Comparison of ENCODE assay signal across 8 cellular contexts in genomic region chrX:131792356-131792749, GRCh38.
A peak's percentile ranks its signal among the peaks of the same experiment; 100 is the strongest.
DNase-seq lines count a peak whose midpoint lies in the region; ATAC-seq and TF ChIP-seq lines count a peak whose summit lies in the region.

No MANE protein-coding gene starts in this region.

- 51 to 98% methylated on average over 13 of the region's 13 CpGs for WGBS in lung, 2 donors
- WGBS in endodermal cell (ENCODE audit: insufficient coverage in 1 of 2, insufficient read length in 1 of 2), 2 experiments = 97 to 98% methylated on average over 7 to 13 of the region's 13 CpGs

- no peaks in the 10 kb centered on the region for H3F3A ChIP-seq in neural progenitor cell (ENCODE audit: low read depth)

- no peaks in the 10 kb centered on the region for H3K4me1 Mint-ChIP-seq in neural progenitor cell
- H3K4me1 Mint-ChIP-seq in T-helper 2 cell treated with Interferon-gamma antibody and Interleukin-4, amounts not matched to agents 5 μg/mL and 100 μg/mL, for 36 hours (ENCODE audit: low read depth) = no peaks in the 10 kb centered on the region
- H3K4me1 Mint-ChIP-seq in mesothelial cell of epicardium = no peaks in the 10 kb centered on the region
- no peaks in the 10 kb centered on the region for H3K4me1 Mint-ChIP-seq in endodermal cell

- DNase-seq in activated CD8-positive, alpha-beta memory T cell treated with anti-CD3 and anti-CD28 coated beads, Interleukin-2, amount 50 U/mL, for 4 hours = peak; percentile 88
- DNase-seq in lung (ENCODE audit: low spot score) = peak; percentile 91
- no peak for DNase-seq in neural progenitor cell (ENCODE audit: low spot score)
- DNase-seq in T-helper 2 cell treated with Interferon-gamma antibody and Interleukin-4, amounts not matched to agents 5 μg/mL and 100 μg/mL, for 36 hours (ENCODE audit: low spot score) = no peak
- no peak for DNase-seq in mesothelial cell of epicardium (ENCODE audit: low spot score in 2 of 2, unreplicated experiment in 2 of 2)
- DNase-seq in endodermal cell = no peak

- H3K9me3 Mint-ChIP-seq in neural progenitor cell (no peaks in the 10 kb centered on the region), mesothelial cell of epicardium (peaks cover 31% of the 10 kb centered on the region), endodermal cell (peaks cover 2% of the 10 kb centered on the region)
- no peaks in the 10 kb centered on the region for H3K9me3 Mint-ChIP-seq in T-helper 2 cell treated with Interferon-gamma antibody and Interleukin-4, amounts not matched to agents 5 μg/mL and 100 μg/mL, for 36 hours

- H3K9ac ChIP-seq in neural progenitor cell = no peak overlapping the region
- no peak overlapping the region for H3K9ac ChIP-seq in endodermal cell (ENCODE audit: extremely low read depth, low read length, poor library complexity, severe bottlenecking)

- TF ChIP-seq CTCF in lung (IDR thresholded peaks at IDR 0.05; ENCODE audit: control extremely low read depth, extremely low read depth) (peak; percentile 33), neural progenitor cell (IDR thresholded peaks at IDR 0.05) (no peak), mesothelial cell of epicardium (IDR thresholded peaks at IDR 0.05; ENCODE audit: unreplicated experiment) (no peak), endodermal cell (conservative IDR thresholded peaks at IDR 0.05) (no peak)

- peak; percentile 73 for ATAC-seq in GM18502 (IDR thresholded peaks at IDR 0.05; ENCODE audit: poor library complexity, unreplicated experiment)
- ATAC-seq in HG03520 (IDR thresholded peaks at IDR 0.05; ENCODE audit: unreplicated experiment) = peak; percentile 78
- ATAC-seq in lung (ENCODE audit: insufficient read depth, low FRiP score) = peak; percentile 89

- no peaks in the 10 kb centered on the region for H3K36me3 ChIP-seq in lung (ENCODE audit: control insufficient read depth in 2 of 2, insufficient read depth in 2 of 2, low read length in 2 of 2)
- H3K36me3 ChIP-seq in neural progenitor cell = peaks cover 22% of the 10 kb centered on the region
- H3K36me3 ChIP-seq in endodermal cell (ENCODE audit: control insufficient read depth, insufficient read depth, low read length) = peaks cover 84% of the 10 kb centered on the region

- H3K36me3 Mint-ChIP-seq in neural progenitor cell (peaks cover 66% of the 10 kb centered on the region), mesothelial cell of epicardium (peaks cover 65% of the 10 kb centered on the region), endodermal cell (ENCODE audit: low read depth) (peaks cover 86% of the 10 kb centered on the region)
- peaks cover 23% of the 10 kb centered on the region for H3K36me3 Mint-ChIP-seq in T-helper 2 cell treated with Interferon-gamma antibody and Interleukin-4, amounts not matched to agents 5 μg/mL and 100 μg/mL, for 36 hours (ENCODE audit: low read depth)

- H3K4me3 ChIP-seq in lung (peak overlapping the region; percentile 37), neural progenitor cell (no peak overlapping the region), endodermal cell (ENCODE audit: low read length) (no peak overlapping the region)

- peaks cover 5% of the 10 kb centered on the region for H3K27me3 Mint-ChIP-seq in neural progenitor cell (ENCODE audit: insufficient read depth, low read depth)
- H3K27me3 Mint-ChIP-seq in T-helper 2 cell treated with Interferon-gamma antibody and Interleukin-4, amounts not matched to agents 5 μg/mL and 100 μg/mL, for 36 hours (ENCODE audit: low read depth) = no peaks in the 10 kb centered on the region
- no peaks in the 10 kb centered on the region for H3K27me3 Mint-ChIP-seq in mesothelial cell of epicardium (ENCODE audit: low read depth)
- no peaks in the 10 kb centered on the region for H3K27me3 Mint-ChIP-seq in endodermal cell (ENCODE audit: insufficient read depth)

- no peak overlapping the region for H3K4me2 ChIP-seq in neural progenitor cell

- no peak overlapping the region for H2AFZ ChIP-seq in neural progenitor cell (replicated peaks)

- H3K4me3 Mint-ChIP-seq in neural progenitor cell (no peak overlapping the region), mesothelial cell of epicardium (no peak overlapping the region), endodermal cell (no peak overlapping the region)
- H3K4me3 Mint-ChIP-seq in T-helper 2 cell treated with Interferon-gamma antibody and Interleukin-4, amounts not matched to agents 5 μg/mL and 100 μg/mL, for 36 hours = no peak overlapping the region

- H3K4me1 ChIP-seq in lung (ENCODE audit: control insufficient read depth in 2 of 2, insufficient read depth in 2 of 2, low read length in 2 of 2) (no peaks in the 10 kb centered on the region), neural progenitor cell (no peaks in the 10 kb centered on the region), endodermal cell (ENCODE audit: control insufficient read depth, insufficient read depth, low read length) (no peaks in the 10 kb centered on the region)

- H3K27me3 ChIP-seq in lung (ENCODE audit: control insufficient read depth, insufficient read depth) = no peaks in the 10 kb centered on the region
- no peaks in the 10 kb centered on the region for H3K27me3 ChIP-seq in neural progenitor cell
- no peaks in the 10 kb centered on the region for H3K27me3 ChIP-seq in endodermal cell (ENCODE audit: control insufficient read depth, insufficient read depth, low read length, poor library complexity, severe bottlenecking)

- no peaks in the 10 kb centered on the region for H4K20me1 ChIP-seq in neural progenitor cell (ENCODE audit: low read depth)

- peak overlapping the region in 1 of 2 donors; percentile 81 for H3K27ac ChIP-seq in lung (ENCODE audit: low read depth in 1 of 2, low read length in 1 of 2)
- no peak overlapping the region for H3K27ac ChIP-seq in neural progenitor cell
- H3K27ac ChIP-seq in endodermal cell (ENCODE audit: low read depth, low read length) = no peak overlapping the region

- H3K9me3 ChIP-seq in lung (ENCODE audit: control insufficient read depth in 2 of 2, insufficient read depth in 1 of 2, low read length in 1 of 2) (peaks cover 0 to 4% of the 10 kb centered on the region in 2 donors), neural progenitor cell (ENCODE audit: low read depth) (no peaks in the 10 kb centered on the region), endodermal cell (ENCODE audit: control insufficient read depth, low read length) (peaks cover 6% of the 10 kb centered on the region)

- peaks cover 3% of the 10 kb centered on the region for H3K79me2 ChIP-seq in neural progenitor cell (ENCODE audit: low read depth)

- no peak overlapping the region for H3K27ac Mint-ChIP-seq in neural progenitor cell
- H3K27ac Mint-ChIP-seq in T-helper 2 cell treated with Interferon-gamma antibody and Interleukin-4, amounts not matched to agents 5 μg/mL and 100 μg/mL, for 36 hours = no peak overlapping the region
- no peak overlapping the region for H3K27ac Mint-ChIP-seq in mesothelial cell of epicardium
- no peak overlapping the region for H3K27ac Mint-ChIP-seq in endodermal cell

Comparison
In these comparisons a context has a peak if more than half of its experiments do, and no peak if none do; other contexts are left out.
1. DNase-seq: peak in activated CD8-positive, alpha-beta memory T cell treated with anti-CD3 and anti-CD28 coated beads, Interleukin-2, amount 50 U/mL, for 4 hours (single experiment) and lung (single experiment); none in neural progenitor cell (single experiment), T-helper 2 cell treated with Interferon-gamma antibody and Interleukin-4, amounts not matched to agents 5 μg/mL and 100 μg/mL, for 36 hours (single experiment), mesothelial cell of epicardium (0 of 2) and endodermal cell (single experiment).
2. Peak in every context shown above with its lines, with median percentiles within 50 percentile points of each other: ATAC-seq.